ENCODE assay signal across 22 cellular contexts in genomic region chr9:90787771-90788460, GRCh38. TPM values are rescaled to one million over a fixed set of nuclear protein-coding genes. Genes with fewer than 3 reads are reported as not detected.
A peak's percentile ranks its signal among the peaks of the same experiment; 100 is the strongest.
DNase-seq lines count a peak whose midpoint lies in the region; ATAC-seq and TF ChIP-seq lines count a peak whose summit lies in the region.
"Had no signal": no experiment of that assay in that cellular context is flagged by ENCODE, and none has a peak within 500 bp of the region (broad histone marks: within the 10 kb centered on the region; RNA-seq: fewer than 3 reads in every experiment).

No MANE protein-coding gene starts in this region.

- no TSS peak for BruUV-seq in A673 (replicated peaks; lab: Mats Ljungman, UMichigan)

- H3K36me3 ChIP-seq in A673 (ENCODE audit: insufficient read depth, low read length, poor library complexity, severe bottlenecking) (no peaks in the 10 kb centered on the region), testis (ENCODE audit: low read depth, missing control alignments) (no peaks in the 10 kb centered on the region)
- H3K36me3 ChIP-seq: esophagus muscularis mucosa had no signal

- CTCF ChIA-PET in A673 (lab: Charles Lee) = no interaction called here

- H3K9me3 ChIP-seq in A673 (ENCODE audit: low read depth, low read length, poor library complexity, severe bottlenecking) (no peaks in the 10 kb centered on the region), testis (no peaks in the 10 kb centered on the region), T-helper 17 cell (ENCODE audit: control insufficient read depth, low read length, poor library complexity, severe bottlenecking) (no peaks in the 10 kb centered on the region)
- H3K9me3 ChIP-seq: esophagus muscularis mucosa had no signal

- no peak overlapping the region for H3K4me3 Mint-ChIP-seq in T-helper 17 cell
- H3K4me3 Mint-ChIP-seq: mesothelial cell of epicardium, nephron progenitor cell had no signal

- no peaks in the 10 kb centered on the region for H3K4me1 Mint-ChIP-seq in T-helper 17 cell

- ATAC-seq in GM19351 (IDR thresholded peaks at IDR 0.05; ENCODE audit: unreplicated experiment) = peak; percentile 78
- ATAC-seq in HG02973 (IDR thresholded peaks at IDR 0.05; ENCODE audit: unreplicated experiment) = peak; percentile 61
- peak; percentile 51 for ATAC-seq in HG03565 (IDR thresholded peaks at IDR 0.05; ENCODE audit: unreplicated experiment)
- no peak for ATAC-seq in T-helper 17 cell

- no peaks in the 10 kb centered on the region for H3K36me3 Mint-ChIP-seq in T-helper 17 cell (ENCODE audit: low read depth)
- H3K36me3 Mint-ChIP-seq: mesothelial cell of epicardium had no signal

- H3K4me1 ChIP-seq in A673 (ENCODE audit: insufficient read depth, low read length, poor library complexity, severe bottlenecking) (no peaks in the 10 kb centered on the region), testis (no peaks in the 10 kb centered on the region)

- H3K27me3 Mint-ChIP-seq in T-helper 17 cell = peaks cover 55% of the 10 kb centered on the region
- H3K27me3 Mint-ChIP-seq: B cell had no signal

- TF ChIP-seq CTCF in A673 (conservative IDR thresholded peaks at IDR 0.05; ENCODE audit: low read depth, low read length) = no peak
- TF ChIP-seq CTCF in testis (IDR thresholded peaks at IDR 0.05) = no peak

- DNase-seq in NCI-H2107 treated with DMSO at 0.1 percent for 48 hours (lab: John Stamatoyannopoulos, UW; ENCODE audit: unreplicated experiment) (no peak), A673 (ENCODE audit: low spot score) (no peak), testis (no peak), T-helper 17 cell (no peak)
- DNase-seq: activated CD4-positive, alpha-beta T cell treated with anti-CD3 and anti-CD28 coated beads for 4 hours; activated CD8-positive, alpha-beta memory T cell treated with anti-CD3 and anti-CD28 coated beads, Interleukin-2, amount 50 U/mL, for 48 hours; activated gamma-delta T cell; amygdala; Calu3; central memory CD4-positive, alpha-beta T cell; NCI-H2171 treated with DMSO at 0.1 percent for 48 hours; NCI-H774; nephron progenitor cell; stimulated activated CD4-positive, alpha-beta T cell treated with anti-CD3 and anti-CD28 coated beads, Interleukin-4, amount 100 ng/mL, for 24 hours had no signal

- intact Hi-C loops in A673 (cut with micrococcal nuclease; ENCODE audit: unreplicated experiment) (no loop called here), testis (cut with DNase I; ENCODE audit: low total_unique reads) (no loop called here)

- H3K4me3 ChIP-seq in A673 (ENCODE audit: low read depth, low read length, poor library complexity, severe bottlenecking) (no peak overlapping the region), testis (no peak overlapping the region)
- H3K4me3 ChIP-seq: esophagus muscularis mucosa, SK-N-MC, skin epidermis had no signal

- TF ChIP-seq POLR2A in testis (IDR thresholded peaks at IDR 0.05) = no peak

- H3K27me3 ChIP-seq in A673 (replicated peaks; ENCODE audit: insufficient read depth, low read depth, low read length, poor library complexity) (no peaks in the 10 kb centered on the region), testis (no peaks in the 10 kb centered on the region)

- 77 to 80% methylated on average over 4 of the region's 4 CpGs for WGBS in testis, 2 donors

- POLR2A ChIA-PET in A673 (lab: Charles Lee; ENCODE audit: low non-redundant PET) = no interaction called here

- H3K27ac Mint-ChIP-seq in T-helper 17 cell = no peak overlapping the region
- H3K27ac Mint-ChIP-seq: mesothelial cell of epicardium, nephron progenitor cell had no signal

- H3K27ac ChIP-seq in A673 (ENCODE audit: low read depth, low read length, poor library complexity, severe bottlenecking) (no peak overlapping the region), testis (no peak overlapping the region)
- H3K27ac ChIP-seq: esophagus muscularis mucosa, SK-N-MC, skin epidermis had no signal

RNA-seq across cellular contexts. Expression of gene SYK, which starts 13.7 kb away (rescaled TPM):
- total RNA-seq in A673 (2021) = 14.9 and 21.5 TPM in 2 replicates
- total RNA-seq in testis = 10 to 100 TPM; 30.8 to 51.1 TPM
- 22.0 TPM for polyA plus RNA-seq in testis (ENCODE audit: insufficient read depth, low read depth, low replicate concordance)
- total RNA-seq in T-helper 17 cell = 1 to 10 TPM; 5.0 to 7.7 TPM
